In genomic region chr17:49918591-49918990, GRCh38 we compare ENCODE assay signal across 30 cellular contexts. TPM values are rescaled to one million over a fixed set of nuclear protein-coding genes. Genes with fewer than 3 reads are reported as not detected.
"Had no signal": no experiment of that assay in that cellular context is flagged by ENCODE, and none has a peak within 500 bp of the region (broad histone marks: within the 10 kb centered on the region; RNA-seq: fewer than 3 reads in every experiment).

No MANE protein-coding gene starts in this region.

- H3K36me3 ChIP-seq: neural progenitor cell, ovary, spleen, suprapubic skin, tibial artery, transverse colon, upper lobe of left lung, vagina had no signal

- H3K79me2 ChIP-seq: parathyroid adenoma had no signal

- H3K4me3 ChIP-seq: neural progenitor cell, ovary, psoas muscle, skin epidermis, smooth muscle cell, spleen, suprapubic skin, testis, tibial artery, transverse colon, upper lobe of left lung, vagina had no signal

- H3K27me3 ChIP-seq: ovary, testis, upper lobe of left lung, vagina had no signal

- H3K4me1 ChIP-seq: parathyroid adenoma, psoas muscle, spleen, suprapubic skin, testis, tibial artery, transverse colon, upper lobe of left lung, vagina had no signal

- H3K27ac ChIP-seq: neural progenitor cell, ovary, parathyroid adenoma, psoas muscle, skin epidermis, spleen, suprapubic skin, testis, tibial artery, transverse colon, upper lobe of left lung, vagina had no signal

- FAIRE-seq: urothelium cell line had no signal

- ATAC-seq: natural killer cell; psoas muscle; right cardiac atrium; sciatic nerve; stimulated activated memory B cell treated with anti-CD40 and anti-IgM and Interleukin-4, amounts not matched to agents 10 μg/mL and 1 μg/mL and 100 μg/mL, for 72 hours; stimulated activated naive CD8-positive, alpha-beta T cell treated with anti-CD3 and anti-CD28 coated beads, Interleukin-15, amount 100 ng/mL, for 72 hours; stimulated activated naive CD8-positive, alpha-beta T cell treated with anti-CD3 and anti-CD28 coated beads, Interleukin-15, Interleukin-2, amounts not matched to agents 100 U/mL and 50 U/mL, for 24 hours had no signal

- H3K9ac ChIP-seq: neural progenitor cell, parathyroid adenoma had no signal

- H2AFZ ChIP-seq: neural progenitor cell, parathyroid adenoma had no signal

- DNase-seq: natural killer cell; occipital lobe; ovary; posterior cingulate gyrus; psoas muscle; right cardiac atrium; spleen; stimulated activated CD4-positive, alpha-beta T cell treated with anti-CD3 and anti-CD28 coated beads, Interleukin-12 subunit alpha, Interleukin-12 subunit beta, amount 100 ng/mL, for 4 hours; stimulated activated CD4-positive, alpha-beta T cell treated with anti-CD3 and anti-CD28 coated beads, Interleukin-1b, Interleukin-23, amount 100 ng/mL, for 48 hours; stimulated activated CD4-positive, alpha-beta T cell treated with anti-CD3 and anti-CD28 coated beads, Interleukin-4, amount 100 ng/mL, for 1 hour; stimulated activated CD4-positive, alpha-beta T cell treated with anti-CD3 and anti-CD28 coated beads, Interleukin-4, amount 100 ng/mL, for 4 hours; stimulated activated CD8-positive, alpha-beta memory T cell treated with anti-CD3 and anti-CD28 coated beads, Interleukin-4, amount 100 ng/mL, for 48 hours; stimulated activated naive CD4-positive, alpha-beta T cell; stimulated activated naive CD8-positive, alpha-beta T cell treated with anti-CD3 and anti-CD28 coated beads, Interleukin-15, amount 100 ng/mL, for 72 hours; stimulated activated naive CD8-positive, alpha-beta T cell treated with anti-CD3 and anti-CD28 coated beads, Interleukin-15, Interleukin-2, amounts not matched to agents 100 U/mL and 50 U/mL, for 24 hours; substantia nigra; testis; tibial artery; transverse colon; upper lobe of left lung had no signal

- H3K9me3 ChIP-seq: ovary, psoas muscle, spleen, suprapubic skin, testis, tibial artery, transverse colon, upper lobe of left lung, vagina had no signal

- H3K4me2 ChIP-seq: neural progenitor cell, smooth muscle cell had no signal

RNA-seq across cellular contexts. Expression of gene DLX4, which starts 50.4 kb away (rescaled TPM):
- total RNA-seq: occipital lobe, psoas muscle, sciatic nerve, smooth muscle cell, transverse colon had no signal
- polyA plus RNA-seq: neural cell, ovary, psoas muscle had no signal
